In the genomic region with DNA sequence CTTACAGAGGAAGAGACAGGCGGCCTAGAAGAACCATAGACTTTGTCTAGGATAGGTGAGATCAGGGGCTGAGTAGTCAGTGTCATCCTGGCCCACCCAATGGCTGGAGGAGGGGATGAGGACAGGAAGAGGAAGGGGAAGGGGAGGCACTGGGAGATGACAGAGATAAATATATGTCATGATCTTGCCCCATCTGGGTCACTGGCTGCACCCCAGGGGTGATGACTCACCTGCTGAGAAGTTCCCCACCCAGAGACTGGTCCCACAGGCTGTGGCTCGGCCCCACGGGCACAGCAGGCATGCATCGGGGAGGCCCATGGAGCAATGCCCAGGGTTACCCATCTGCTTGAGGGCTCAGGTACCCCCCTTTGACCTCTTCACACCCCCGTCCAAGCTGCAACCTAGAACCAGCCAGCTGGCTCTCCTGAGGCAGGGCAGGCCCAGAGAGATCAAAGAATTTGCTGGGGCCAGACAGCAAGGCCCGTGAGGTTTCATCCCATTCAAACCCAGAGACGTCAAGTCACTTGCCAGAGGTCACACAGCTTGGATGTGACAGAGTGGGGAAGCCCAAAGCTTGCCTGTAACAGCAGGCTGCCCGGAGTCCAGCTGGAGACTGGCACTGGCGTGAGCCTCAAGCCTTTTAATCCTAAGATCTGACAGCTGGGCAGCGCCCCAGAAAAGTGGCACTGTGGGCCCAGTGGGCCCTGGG, we compare ENCODE assay signal across 19 cellular contexts. TPM values are rescaled to one million over a fixed set of nuclear protein-coding genes. Genes with fewer than 3 reads are reported as not detected.
DNase-seq lines count a peak whose midpoint lies in the region; ATAC-seq, FAIRE-seq and TF ChIP-seq lines count a peak whose summit lies in the region.
"Had no signal": no experiment of that assay in that cellular context is flagged by ENCODE, and none has a peak within 500 bp of the region (broad histone marks: within the 10 kb centered on the region; RNA-seq: fewer than 3 reads in every experiment).

No MANE protein-coding gene starts in this region.

- CTCF ChIA-PET in HCT116 (lab: Charles Lee): no interaction called here

- intact Hi-C loops in HCT116 (cut with micrococcal nuclease): no loop called here

- POLR2A ChIA-PET in HCT116 (lab: Charles Lee): no interaction called here

- no TSS peak for BruUV-seq in HCT116 (replicated peaks; lab: Mats Ljungman, UMichigan)

- no peak overlapping the region for H3K9ac ChIP-seq in HCT116 (ENCODE audit: low read length)
- H3K9ac ChIP-seq in keratinocyte (ENCODE audit: control insufficient read depth, extremely low read depth, insufficient read depth, low read length): no peak overlapping the region

- no peaks in the 10 kb centered on the region for H3K36me3 ChIP-seq in HCT116 (ENCODE audit: control insufficient read depth in 1 of 2, insufficient read depth in 2 of 2, low read length in 2 of 2)
- H3K36me3 ChIP-seq in RWPE2 (ENCODE audit: low read depth): no peaks in the 10 kb centered on the region
- H3K36me3 ChIP-seq in keratinocyte (ENCODE audit: control insufficient read depth in 2 of 2, extremely low read depth in 1 of 2, insufficient read depth in 2 of 2, low read length in 2 of 2): no peaks in the 10 kb centered on the region
- H3K36me3 ChIP-seq: esophagus muscularis mucosa, Peyer's patch, tibial nerve had no signal

- H3K27ac ChIP-seq in HCT116 (ENCODE audit: low read depth, low read length): no peak overlapping the region
- H3K27ac ChIP-seq in RWPE2 (ENCODE audit: poor library complexity, severe bottlenecking): no peak overlapping the region
- H3K27ac ChIP-seq in keratinocyte (ENCODE audit: control insufficient read depth, insufficient read depth, low read length): peak overlapping the region; percentile 18
- H3K27ac ChIP-seq: esophagus muscularis mucosa, Peyer's patch, tibial nerve had no signal

- DNase-seq in AG08396 (ENCODE audit: low spot score) (peak; percentile 43), HCT116 (ENCODE audit: low read depth, low spot score) (no peak), RWPE2 (ENCODE audit: low spot score) (no peak), keratinocyte (ENCODE audit: low read depth, low spot score) (peak; percentile 85), NCI-H1048 (lab: John Stamatoyannopoulos, UW) (no peak)
- DNase-seq: C1 segment of cervical spinal cord; naive thymus-derived CD8-positive, alpha-beta T cell; NCI-H1092; NCI-H446 treated with DMSO at 0.1 percent for 48 hours; Peyer's patch; stimulated activated CD4-positive, alpha-beta T cell treated with anti-CD3 and anti-CD28 coated beads, Interleukin-2, amount 100 ng/mL, for 24 hours; stimulated activated CD8-positive, alpha-beta memory T cell treated with anti-CD3 and anti-CD28 coated beads, Interleukin-4, amount 100 ng/mL, for 48 hours had no signal

- no peak for TF ChIP-seq RAD21 in HCT116 (IDR thresholded peaks at IDR 0.05; ENCODE audit: low read depth)

- H4K20me1 ChIP-seq in HCT116 (ENCODE audit: insufficient read depth) (no peaks in the 10 kb centered on the region), keratinocyte (ENCODE audit: control insufficient read depth, extremely low read depth, insufficient read depth, low read length) (no peaks in the 10 kb centered on the region)

- dilution Hi-C loops in keratinocyte (cut with MboI; ENCODE audit: extremely low pct_ligation_motif_present, low sequenced_read_pairs): no loop called here

- ATAC-seq in HCT116: no peak
- peak; percentile 69 for ATAC-seq in RWPE2 (ENCODE audit: low read depth)
- ATAC-seq in HG03571 (IDR thresholded peaks at IDR 0.05; ENCODE audit: unreplicated experiment): no peak
- no peak for ATAC-seq in HG03460 (IDR thresholded peaks at IDR 0.05; ENCODE audit: unreplicated experiment)
- no peak for ATAC-seq in HG02642 (IDR thresholded peaks at IDR 0.05; ENCODE audit: poor library complexity, unreplicated experiment)
- ATAC-seq: naive thymus-derived CD8-positive, alpha-beta T cell had no signal

- H2AFZ ChIP-seq in HCT116 (ENCODE audit: low read depth, low read length, poor library complexity, severe bottlenecking) (no peak overlapping the region), keratinocyte (ENCODE audit: control insufficient read depth, low read length) (peak overlapping the region; percentile 15)
- H2AFZ ChIP-seq: GM23338 had no signal

- H3K4me3 ChIP-seq in HCT116 (replicated peaks in 1 of 2; ENCODE audit: low read depth in 1 of 2, low read length in 2 of 2) (no peak overlapping the region), RWPE2 (ENCODE audit: severe bottlenecking) (no peak overlapping the region), keratinocyte (ENCODE audit: control insufficient read depth in 2 of 3, extremely low read depth in 1 of 3, insufficient read depth in 2 of 3, low read depth in 1 of 3, low read length in 3 of 3) (no peak overlapping the region)
- H3K4me3 ChIP-seq: esophagus muscularis mucosa, GM23338, Peyer's patch, tibial nerve had no signal

- H3K4me1 ChIP-seq in HCT116 (ENCODE audit: control insufficient read depth in 1 of 2, insufficient read depth in 2 of 2, low read length in 2 of 2) (peaks cover 4 to 21% of the 10 kb centered on the region in 2 experiments; a peak in 3 of 4 replicates), RWPE2 (ENCODE audit: insufficient read depth, poor library complexity, severe bottlenecking) (peaks cover 20% of the 10 kb centered on the region), keratinocyte (ENCODE audit: control insufficient read depth, extremely low read depth, insufficient read depth, low read length) (peaks cover 20% of the 10 kb centered on the region)

- no peaks in the 10 kb centered on the region for H3K27me3 ChIP-seq in HCT116 (ENCODE audit: insufficient read depth, low read length)
- no peaks in the 10 kb centered on the region for H3K27me3 ChIP-seq in RWPE2 (ENCODE audit: insufficient read depth, poor library complexity, severe bottlenecking)
- H3K27me3 ChIP-seq in keratinocyte (ENCODE audit: control insufficient read depth, extremely low read depth, insufficient read depth, low read length): no peaks in the 10 kb centered on the region

- TF ChIP-seq CTCF in HCT116 (IDR thresholded peaks at IDR 0.05 in 2 of 3, conservative IDR thresholded peaks at IDR 0.05 in 1 of 3; ENCODE audit: borderline replicate concordance in 1 of 3, insufficient read depth in 1 of 3, low read depth in 2 of 3, low read length in 2 of 3) (no peak), RWPE2 (IDR thresholded peaks at IDR 0.05; ENCODE audit: poor library complexity, severe bottlenecking) (no peak), keratinocyte (optimal IDR thresholded peaks at IDR 0.05 in 1 of 3, IDR thresholded peaks at IDR 0.05 in 1 of 3, conservative IDR thresholded peaks at IDR 0.05 in 1 of 3; ENCODE audit: extremely low read depth in 1 of 3, insufficient read depth in 2 of 3, low read length in 3 of 3) (no peak)

- H3K9me3 ChIP-seq in HCT116 (ENCODE audit: control insufficient read depth in 1 of 2, insufficient read depth in 1 of 2, low read depth in 1 of 2, low read length in 2 of 2): no peaks in the 10 kb centered on the region
- H3K9me3 ChIP-seq in RWPE2 (ENCODE audit: severe bottlenecking): no peaks in the 10 kb centered on the region
- no peaks in the 10 kb centered on the region for H3K9me3 ChIP-seq in keratinocyte (ENCODE audit: control insufficient read depth, low read depth, low read length)
- H3K9me3 ChIP-seq: esophagus muscularis mucosa, Peyer's patch, tibial nerve had no signal

- H3K4me2 ChIP-seq in HCT116 (ENCODE audit: low read length) (peak overlapping the region; percentile 42), keratinocyte (ENCODE audit: control insufficient read depth, extremely low read depth, insufficient read depth, low read depth, low read length) (peak overlapping the region; percentile 46)
- H3K4me2 ChIP-seq: GM23338 had no signal

- no peaks in the 10 kb centered on the region for H3K9me2 ChIP-seq in HCT116 (ENCODE audit: insufficient read depth)

- H3K79me2 ChIP-seq in HCT116 (ENCODE audit: insufficient read depth, low read length) (no peaks in the 10 kb centered on the region), keratinocyte (ENCODE audit: control insufficient read depth, insufficient read depth, low read length) (no peaks in the 10 kb centered on the region)

- H3K9me1 ChIP-seq in keratinocyte (ENCODE audit: control insufficient read depth, extremely low read depth, insufficient read depth, low read length): no peaks in the 10 kb centered on the region

- RAD21 ChIA-PET in HCT116 (lab: Charles Lee; ENCODE audit: low non-redundant PET in 1 of 2, low total read pairs in 2 of 2, uncharacterized antibody in 2 of 2, unreplicated experiment in 2 of 2): no interaction called here

- FAIRE-seq in keratinocyte (lab: Jason Lieb, UNC): peak; percentile 49
- FAIRE-seq: colon had no signal

- TF ChIP-seq POLR2A in HCT116 (IDR thresholded peaks at IDR 0.05; ENCODE audit: borderline replicate concordance, extremely low read depth, insufficient read depth, insufficient read length): no peak

TF ChIP-seq in HCT116, 20 proteins besides CTCF, POLR2A, EP300 and RAD21 (continues in another document):
- TF ChIP-seq SIN3A (IDR thresholded peaks at IDR 0.05; ENCODE audit: low read depth) (no peak), EGR1 (IDR thresholded peaks at IDR 0.05; ENCODE audit: low read depth) (no peak)
- TF ChIP-seq, protein P1, sequence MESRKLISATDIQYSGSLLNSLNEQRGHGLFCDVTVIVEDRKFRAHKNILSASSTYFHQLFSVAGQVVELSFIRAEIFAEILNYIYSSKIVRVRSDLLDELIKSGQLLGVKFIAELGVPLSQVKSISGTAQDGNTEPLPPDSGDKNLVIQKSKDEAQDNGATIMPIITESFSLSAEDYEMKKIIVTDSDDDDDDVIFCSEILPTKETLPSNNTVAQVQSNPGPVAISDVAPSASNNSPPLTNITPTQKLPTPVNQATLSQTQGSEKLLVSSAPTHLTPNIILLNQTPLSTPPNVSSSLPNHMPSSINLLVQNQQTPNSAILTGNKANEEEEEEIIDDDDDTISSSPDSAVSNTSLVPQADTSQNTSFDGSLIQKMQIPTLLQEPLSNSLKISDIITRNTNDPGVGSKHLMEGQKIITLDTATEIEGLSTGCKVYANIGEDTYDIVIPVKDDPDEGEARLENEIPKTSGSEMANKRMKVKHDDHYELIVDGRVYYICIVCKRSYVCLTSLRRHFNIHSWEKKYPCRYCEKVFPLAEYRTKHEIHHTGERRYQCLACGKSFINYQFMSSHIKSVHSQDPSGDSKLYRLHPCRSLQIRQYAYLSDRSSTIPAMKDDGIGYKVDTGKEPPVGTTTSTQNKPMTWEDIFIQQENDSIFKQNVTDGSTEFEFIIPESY (IDR thresholded peaks at IDR 0.05; ENCODE audit: extremely low read depth, insufficient replicate concordance, low read length): no peak

RNA-seq across cellular contexts. Expression of a gene that starts 34.7 kb away (rescaled TPM):
- 7.7 TPM for total RNA-seq in HCT116 (2021; ENCODE audit: unreplicated experiment)
- polyA plus RNA-seq in HCT116 (2012): 3.1 and 3.7 TPM in 2 replicates
- polyA plus RNA-seq in keratinocyte: 2.8 to 5.0 TPM (median 4.4 TPM) in 3 replicates
- 66.1 TPM for polyA plus RNA-seq in keratinocyte (2011; ENCODE audit: low read depth)
- 2.4 and 4.8 TPM in 2 replicates for polyA plus RNA-seq in keratinocyte (2011; cell fraction: cytosol; rRNA removed)
- polyA plus RNA-seq in keratinocyte (2011; cell fraction: nucleus; rRNA removed): 18.6 and 23.7 TPM in 2 replicates
- polyA plus RNA-seq in keratinocyte (2012; ENCODE audit: low replicate concordance): 5.9 and 27.8 TPM in 2 replicates
- polyA minus RNA-seq in keratinocyte: 5.2 to 17.9 TPM (median 7.7 TPM) in 3 replicates
- 9.6 TPM for polyA minus RNA-seq in keratinocyte (2011; cell fraction: cytosol; rRNA and poly(A)+ RNA removed)
- polyA minus RNA-seq in keratinocyte (2011; cell fraction: nucleus; rRNA and poly(A)+ RNA removed): 17.5 and 18.8 TPM in 2 replicates

Comparison
In these comparisons a context has a peak if more than half of its experiments do, and no peak if none do; other contexts are left out.
1. DNase-seq: peak in AG08396 (single experiment) and keratinocyte (single experiment); none in HCT116 (single experiment), RWPE2 (single experiment) and NCI-H1048 (single experiment).